ENCODE assay signal across 9 cellular contexts in the genomic region with DNA sequence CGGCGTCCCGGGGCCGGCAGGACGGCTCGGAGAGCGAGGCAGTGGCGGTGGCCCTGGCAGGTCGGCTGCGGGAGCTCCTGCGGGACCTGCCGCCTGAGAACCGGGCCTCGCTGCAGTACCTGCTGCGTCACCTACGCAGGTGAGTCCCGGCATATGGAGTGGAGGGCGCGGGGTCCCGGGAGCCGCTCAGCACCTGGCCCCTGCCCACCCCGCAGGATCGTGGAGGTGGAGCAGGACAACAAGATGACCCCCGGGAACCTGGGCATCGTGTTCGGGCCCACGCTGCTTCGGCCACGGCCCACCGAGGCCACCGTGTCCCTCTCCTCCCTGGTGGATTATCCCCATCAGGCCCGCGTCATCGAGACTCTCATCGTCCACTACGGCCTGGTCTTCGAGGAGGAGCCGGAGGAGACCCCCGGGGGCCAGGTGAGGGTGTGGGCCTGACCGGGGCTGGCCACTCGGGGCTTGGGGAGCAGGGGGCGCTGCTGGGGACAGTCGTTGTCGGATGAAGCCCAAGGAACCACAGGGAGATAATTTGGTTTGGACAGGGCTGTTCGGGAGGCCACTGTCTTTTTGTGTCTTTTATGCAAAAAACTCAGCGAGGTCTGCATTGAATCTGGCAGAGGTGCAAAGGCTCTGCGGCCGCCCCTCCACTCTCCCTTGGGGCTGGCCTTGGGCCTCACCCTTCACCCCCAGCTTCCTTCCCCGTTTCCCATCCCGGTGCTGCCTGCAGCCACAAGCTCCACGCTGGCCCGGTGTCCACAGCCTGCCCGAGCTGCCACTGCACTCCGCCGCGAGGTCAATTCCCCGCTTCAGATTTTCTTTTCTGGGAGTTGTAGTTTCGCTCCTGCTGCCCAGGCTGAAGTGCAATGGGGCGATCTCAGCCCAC. TPM values are rescaled to one million over a fixed set of nuclear protein-coding genes. Genes with fewer than 3 reads are reported as not detected.
DNase-seq lines count a peak whose midpoint lies in the region; ATAC-seq, FAIRE-seq and TF ChIP-seq lines count a peak whose summit lies in the region.
"Had no signal": no experiment of that assay in that cellular context is flagged by ENCODE, and none has a peak within 500 bp of the region (broad histone marks: within the 10 kb centered on the region; RNA-seq: fewer than 3 reads in every experiment).

No MANE protein-coding gene starts in this region.

- H2AK5ac ChIP-seq in IMR-90 (ENCODE audit: low read depth, low read length): no peak overlapping the region

- H3K27ac Mint-ChIP-seq in progenitor cell of endocrine pancreas: no peak overlapping the region

- no peak overlapping the region for H2BK5ac ChIP-seq in IMR-90 (ENCODE audit: low read depth, low read length, poor library complexity, severe bottlenecking)

- ATAC-seq in IMR-90 (ENCODE audit: low read depth) (no peak), HG02885 (IDR thresholded peaks at IDR 0.05; ENCODE audit: poor library complexity, unreplicated experiment) (no peak)

- H3K36me3 Mint-ChIP-seq in progenitor cell of endocrine pancreas (ENCODE audit: insufficient read depth): peaks cover 7% of the 10 kb centered on the region

- no peaks in the 10 kb centered on the region for H3K9me3 Mint-ChIP-seq in progenitor cell of endocrine pancreas (ENCODE audit: low read depth)

- H3K27me3 ChIP-seq in IMR-90 (ENCODE audit: control insufficient read depth, insufficient read depth, low read length): no peaks in the 10 kb centered on the region
- H3K27me3 ChIP-seq: brain microvascular endothelial cell had no signal

- no peaks in the 10 kb centered on the region for H3K4me1 ChIP-seq in IMR-90 (ENCODE audit: control insufficient read depth, insufficient read depth, low read length)

- H3K27me3 Mint-ChIP-seq in progenitor cell of endocrine pancreas: no peaks in the 10 kb centered on the region

- H3K9ac ChIP-seq in IMR-90 (ENCODE audit: low read depth, low read length): no peak overlapping the region

- no peak overlapping the region for H2BK120ac ChIP-seq in IMR-90 (ENCODE audit: low read depth, low read length)

- H3K79me1 ChIP-seq in IMR-90 (ENCODE audit: low read depth in 1 of 2, low read length in 2 of 2): no peaks in the 10 kb centered on the region; a peak in 1 of 4 replicates

- no peak overlapping the region for H2BK15ac ChIP-seq in IMR-90 (ENCODE audit: low read depth, low read length)

- WGBS in IMR-90 (ENCODE audit: extremely low coverage in 2 of 2, insufficient read length in 1 of 2), 2 experiments: 89% methylated on average over 32 of the region's 59 CpGs; no CpG with 5 or more reads in 1 of the 2 experiments

- H3K27ac ChIP-seq in IMR-90 (ENCODE audit: insufficient read depth, low read length): no peak overlapping the region
- H3K27ac ChIP-seq: brain microvascular endothelial cell had no signal

- H4K91ac ChIP-seq in IMR-90 (ENCODE audit: insufficient read depth, low read depth, low read length): no peak overlapping the region

- H3K9me1 ChIP-seq in IMR-90 (ENCODE audit: insufficient read depth, low read length): no peaks in the 10 kb centered on the region

- no peak overlapping the region for H3K18ac ChIP-seq in IMR-90 (ENCODE audit: low read depth, low read length)

- POLR2A ChIA-PET in IMR-90 (lab: Charles Lee; ENCODE audit: unreplicated experiment): no interaction called here

- H2BK20ac ChIP-seq in IMR-90 (ENCODE audit: low read depth, low read length): no peak overlapping the region

- peak; percentile 49 for DNase-seq in COLO668 (lab: John Stamatoyannopoulos, UW; ENCODE audit: unreplicated experiment)
- no peak for DNase-seq in IMR-90
- no peak for DNase-seq in epithelial cell of esophagus (ENCODE audit: low read depth)
- DNase-seq in progenitor cell of endocrine pancreas (ENCODE audit: low spot score, unreplicated experiment): no peak
- no peak for DNase-seq in CD1c-positive myeloid dendritic cell (ENCODE audit: extremely low spot score)
- DNase-seq in H54 (ENCODE audit: insufficient read length, low spot score): no peak
- DNase-seq: brain microvascular endothelial cell, retina had no signal

- no peak for TF ChIP-seq CTCF in IMR-90 (conservative IDR thresholded peaks at IDR 0.05; ENCODE audit: low read depth, low read length)
- no peak for TF ChIP-seq CTCF in epithelial cell of esophagus (IDR thresholded peaks at IDR 0.05; ENCODE audit: insufficient read depth, low read depth, low read length, missing control alignments)
- no peak for TF ChIP-seq CTCF in progenitor cell of endocrine pancreas (IDR thresholded peaks at IDR 0.05; ENCODE audit: unreplicated experiment)

- TF ChIP-seq POLR2A in IMR-90 (IDR thresholded peaks at IDR 0.05; ENCODE audit: low read depth, low read length) (0 out of 2 replicates have a peak, but pooled peaks have one; percentile 16), H54 (IDR thresholded peaks at IDR 0.05; ENCODE audit: low read depth, low read length) (no peak)

- intact Hi-C loops in IMR-90 (cut with micrococcal nuclease): no loop called here

- no peak overlapping the region for H3K4ac ChIP-seq in IMR-90 (ENCODE audit: low read depth, low read length)

- H4K20me1 ChIP-seq in IMR-90 (ENCODE audit: insufficient read depth, low read length): peaks cover 10% of the 10 kb centered on the region; the same call in 1 of the 2 replicates

- no peak overlapping the region for H4K5ac ChIP-seq in IMR-90 (ENCODE audit: low read depth, low read length)

- H3K9me3 ChIP-seq in IMR-90 (ENCODE audit: control insufficient read depth, insufficient read depth, low read length): no peaks in the 10 kb centered on the region

- H3K23ac ChIP-seq in IMR-90 (ENCODE audit: low read depth, low read length): no peak overlapping the region

- H3K36me3 ChIP-seq in IMR-90 (ENCODE audit: control insufficient read depth, insufficient read depth, low read length): peaks cover 12% of the 10 kb centered on the region

- no peak overlapping the region for H3K4me2 ChIP-seq in IMR-90 (ENCODE audit: low read depth, low read length)

- dilution Hi-C loops in IMR-90 (cut with HindIII; ENCODE audit: low sequenced_read_pairs, unreplicated experiment): no loop called here

- peak overlapping the region; percentile 21 for H2AFZ ChIP-seq in IMR-90 (replicated peaks; ENCODE audit: low read length, poor library complexity)

- CTCF ChIA-PET in IMR-90 (lab: Yijun Ruan, JAX): no interaction called here

- peak overlapping the region; percentile 72 for H2AK9ac ChIP-seq in IMR-90 (replicated peaks; ENCODE audit: low read depth, low read length, poor library complexity)

- H3K56ac ChIP-seq in IMR-90 (ENCODE audit: extremely low read depth, insufficient read depth, low read length): no peak overlapping the region

- peak overlapping the region; percentile 72 for H3K4me3 Mint-ChIP-seq in progenitor cell of endocrine pancreas (ENCODE audit: low read depth)

- FAIRE-seq in H54 (lab: Jason Lieb, UNC): no peak

- H3K14ac ChIP-seq in IMR-90 (replicated peaks; ENCODE audit: low read depth, low read length): no peak overlapping the region

- no peak overlapping the region for H4K8ac ChIP-seq in IMR-90 (ENCODE audit: low read depth in 2 of 2, low read length in 2 of 2)

- no TSS peak for BruUV-seq in IMR-90 (replicated peaks; lab: Mats Ljungman, UMichigan)

- H3K4me1 Mint-ChIP-seq in progenitor cell of endocrine pancreas (ENCODE audit: low read depth): no peaks in the 10 kb centered on the region

- in situ Hi-C loops in IMR-90 (cut with MboI; ENCODE audit: low sequenced_read_pairs): no loop called here

- H3K4me3 ChIP-seq in IMR-90 (ENCODE audit: insufficient read depth, low read depth, low read length) (no peak overlapping the region), epithelial cell of esophagus (ENCODE audit: low read length) (peak overlapping the region; percentile 50)

- no peak for TF ChIP-seq RAD21 in IMR-90 (IDR thresholded peaks at IDR 0.05; ENCODE audit: low read length)

TF ChIP-seq in IMR-90, 13 proteins besides CTCF, POLR2A, EP300 and RAD21 (continues in another document):
- TF ChIP-seq MXI1 (IDR thresholded peaks at IDR 0.05; ENCODE audit: borderline replicate concordance, low read depth, low read length) (no peak), RFX5 (IDR thresholded peaks at IDR 0.05; ENCODE audit: low read depth, low read length) (no peak)
- TF ChIP-seq, protein P1, sequence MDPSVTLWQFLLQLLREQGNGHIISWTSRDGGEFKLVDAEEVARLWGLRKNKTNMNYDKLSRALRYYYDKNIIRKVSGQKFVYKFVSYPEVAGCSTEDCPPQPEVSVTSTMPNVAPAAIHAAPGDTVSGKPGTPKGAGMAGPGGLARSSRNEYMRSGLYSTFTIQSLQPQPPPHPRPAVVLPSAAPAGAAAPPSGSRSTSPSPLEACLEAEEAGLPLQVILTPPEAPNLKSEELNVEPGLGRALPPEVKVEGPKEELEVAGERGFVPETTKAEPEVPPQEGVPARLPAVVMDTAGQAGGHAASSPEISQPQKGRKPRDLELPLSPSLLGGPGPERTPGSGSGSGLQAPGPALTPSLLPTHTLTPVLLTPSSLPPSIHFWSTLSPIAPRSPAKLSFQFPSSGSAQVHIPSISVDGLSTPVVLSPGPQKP (IDR thresholded peaks at IDR 0.05; ENCODE audit: borderline replicate concordance, low read depth, low read length): no peak

RNA-seq across cellular contexts. Expression of a gene that starts 12.0 kb away (rescaled TPM):
- total RNA-seq in IMR-90 (2012; rRNA removed) (195 and 294 TPM in 2 replicates), progenitor cell of endocrine pancreas (161 TPM in 2 replicates)
- polyA plus RNA-seq in IMR-90 (2012; rRNA removed): 391 and 449 TPM in 2 replicates
- 408 and 821 TPM in 2 replicates for polyA plus RNA-seq in IMR-90 (2012; cell fraction: cytosol; rRNA removed)
- polyA plus RNA-seq in IMR-90 (2012; cell fraction: nucleus; rRNA removed; ENCODE audit: low replicate concordance): 242 and 436 TPM in 2 replicates

RNA-seq across cellular contexts. Expression of a gene that starts 16.2 kb away (rescaled TPM):
- total RNA-seq in IMR-90 (2012; rRNA removed) (0.83 and 1.3 TPM in 2 replicates), progenitor cell of endocrine pancreas (6.1 and 8.1 TPM in 2 replicates)
- 1.4 and 1.7 TPM in 2 replicates for polyA plus RNA-seq in IMR-90 (2012; rRNA removed)
- 2.0 and 2.2 TPM in 2 replicates for polyA plus RNA-seq in IMR-90 (2012; cell fraction: cytosol; rRNA removed)
- 3.0 and 10.5 TPM in 2 replicates for polyA plus RNA-seq in IMR-90 (2012; cell fraction: nucleus; rRNA removed; ENCODE audit: low replicate concordance)

RNA-seq across cellular contexts. Expression of a gene that starts 20.6 kb away (rescaled TPM):
- total RNA-seq in IMR-90 (2012; rRNA removed) (357 and 415 TPM in 2 replicates), progenitor cell of endocrine pancreas (231 and 236 TPM in 2 replicates)
- polyA plus RNA-seq in IMR-90 (2012; rRNA removed): 1,083 and 1,136 TPM in 2 replicates
- polyA plus RNA-seq in IMR-90 (2012; cell fraction: cytosol; rRNA removed): 2,056 and 2,058 TPM in 2 replicates
- 1,128 and 1,215 TPM in 2 replicates for polyA plus RNA-seq in IMR-90 (2012; cell fraction: nucleus; rRNA removed; ENCODE audit: low replicate concordance)

RNA-seq across cellular contexts. Expression of a gene that starts 43.3 kb away (rescaled TPM):
- total RNA-seq in IMR-90 (2012; rRNA removed) (0.36 and 0.56 TPM in 2 replicates), progenitor cell of endocrine pancreas (54.6 and 57.3 TPM in 2 replicates)
- 3.2 and 3.3 TPM in 2 replicates for polyA plus RNA-seq in IMR-90 (2012; rRNA removed)
- polyA plus RNA-seq in IMR-90 (2012; cell fraction: cytosol; rRNA removed): 3.0 and 3.3 TPM in 2 replicates
- 21.0 and 42.9 TPM in 2 replicates for polyA plus RNA-seq in IMR-90 (2012; cell fraction: nucleus; rRNA removed; ENCODE audit: low replicate concordance)

RNA-seq across cellular contexts. Expression of a gene that starts 56.8 kb away (rescaled TPM):
- 270 and 272 TPM in 2 replicates for total RNA-seq in IMR-90 (2012; rRNA removed)
- 385 and 395 TPM in 2 replicates for polyA plus RNA-seq in IMR-90 (2012; rRNA removed)
- polyA plus RNA-seq in IMR-90 (2012; cell fraction: cytosol; rRNA removed): 751 and 1,323 TPM in 2 replicates
- polyA plus RNA-seq in IMR-90 (2012; cell fraction: nucleus; rRNA removed; ENCODE audit: low replicate concordance): 398 and 523 TPM in 2 replicates
- total RNA-seq in progenitor cell of endocrine pancreas: 225 and 226 TPM in 2 replicates
